Comparison of ENCODE assay signal across 8 cellular contexts in the genomic region with DNA sequence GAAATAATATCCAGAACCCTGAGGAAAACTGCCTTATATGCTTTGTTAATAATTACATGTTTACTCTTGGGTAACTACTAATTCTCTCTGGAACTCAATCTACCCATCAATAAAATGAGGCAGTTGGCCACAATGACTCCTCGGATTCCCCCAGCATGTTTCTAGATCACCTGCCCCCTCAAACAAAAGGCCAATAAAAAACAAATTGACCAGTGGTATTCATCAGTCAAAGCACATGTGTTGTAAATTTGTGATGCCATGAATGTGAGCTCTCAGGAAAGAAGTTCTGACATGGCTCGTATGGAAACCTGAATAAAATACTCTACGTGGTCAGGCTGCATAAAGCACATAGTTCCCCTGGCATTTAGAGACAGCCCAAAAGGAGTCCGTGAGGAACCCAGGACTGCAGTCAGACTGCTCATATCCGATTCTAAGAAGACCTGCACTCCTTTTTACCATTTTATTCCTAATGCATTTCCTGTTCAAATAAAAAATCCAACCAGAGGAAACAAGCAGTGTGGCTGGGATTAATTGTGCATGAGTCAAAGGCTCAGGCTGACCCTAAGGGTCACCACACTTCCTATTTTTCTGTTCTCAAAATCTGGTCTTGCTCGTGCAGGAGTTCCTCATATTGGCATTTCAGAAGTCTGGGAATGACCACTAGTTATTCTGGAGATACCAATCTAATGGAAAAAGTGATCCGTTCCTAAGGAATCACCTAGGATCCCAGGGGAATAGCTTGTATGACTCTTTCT.
DNase-seq lines count a peak whose midpoint lies in the region; ATAC-seq, FAIRE-seq and TF ChIP-seq lines count a peak whose summit lies in the region.
"Not testable (repeated sequence)": the region's sequence is repeated elsewhere in the genome, so short reads cannot be mapped to it uniquely, and the experiment has no call there.

No MANE protein-coding gene starts in this region.

- ATAC-seq in RWPE2 (ENCODE audit: low read depth) (peak; percentile 50), heart left ventricle (peak; percentile 48 to 85 (median 80)), psoas muscle (peak in 3 of 4 donors; percentile 32 to 40 (median 38))

- H3K27me3 ChIP-seq in RWPE2 (ENCODE audit: insufficient read depth, poor library complexity, severe bottlenecking); heart left ventricle; psoas muscle (ENCODE audit: insufficient read depth in 3 of 3, low read length in 2 of 3): not testable (repeated sequence)

- not testable (repeated sequence) for H3K9me3 Mint-ChIP-seq in Calu3 (ENCODE audit: low read depth, unreplicated experiment); dendritic cell treated with granulocyte-macrophage colony-stimulating factor and Interleukin-4, amounts not matched to agents 40 ng/mL and 50 ng/mL, for 4 days

- H3K4me3 ChIP-seq in RWPE2 (ENCODE audit: severe bottlenecking); heart left ventricle; mesodermal cell (ENCODE audit: extremely low read depth, insufficient read depth, low read length, poor library complexity, severe bottlenecking); psoas muscle: not testable (repeated sequence)

- intact Hi-C loops in Calu3 (cut with micrococcal nuclease; ENCODE audit: unreplicated experiment); dendritic cell treated with granulocyte-macrophage colony-stimulating factor and Interleukin-4, amounts not matched to agents 40 ng/mL and 50 ng/mL, for 4 days (cut with micrococcal nuclease); heart left ventricle (cut with DNase I); psoas muscle (cut with DNase I): not testable (repeated sequence)

- TF ChIP-seq CTCF in Calu3 (IDR thresholded peaks at IDR 0.05; ENCODE audit: unreplicated experiment); RWPE2 (IDR thresholded peaks at IDR 0.05; ENCODE audit: poor library complexity, severe bottlenecking); heart left ventricle (IDR thresholded peaks at IDR 0.05); psoas muscle (IDR thresholded peaks at IDR 0.05): not testable (repeated sequence)

- DNase-seq in Calu3; RWPE2 (ENCODE audit: low spot score); heart left ventricle; psoas muscle; urothelium cell line (ENCODE audit: low spot score): not testable (repeated sequence)
- peak; percentile 38 for DNase-seq in HT-29 (ENCODE audit: low spot score)

- peak; percentile 70 for FAIRE-seq in urothelium cell line (lab: Jason Lieb, UNC)

- not testable (repeated sequence) for H3K9me3 ChIP-seq in RWPE2 (ENCODE audit: severe bottlenecking); heart left ventricle; mesodermal cell (ENCODE audit: control insufficient read depth, low read length); psoas muscle

- H3K4me1 ChIP-seq in RWPE2 (ENCODE audit: insufficient read depth, poor library complexity, severe bottlenecking) (peaks cover 33% of the 10 kb centered on the region), heart left ventricle (peaks cover 2 to 35% (median 17%) of the 10 kb centered on the region in 12 donors), mesodermal cell (ENCODE audit: control insufficient read depth, insufficient read depth, low read length, poor library complexity, severe bottlenecking) (peaks cover 12% of the 10 kb centered on the region)
- H3K4me1 ChIP-seq in psoas muscle: not testable (repeated sequence)

- WGBS in heart left ventricle, 4 donors: 51 to 76% (median 64%) methylated on average over 3 to 4 of the region's 7 CpGs
- WGBS in mesodermal cell (ENCODE audit: insufficient coverage in 2 of 2), 2 experiments: 86% methylated on average over 1 of the region's 7 CpGs; no CpG with 5 or more reads in 1 of the 2 experiments
- 55 to 69% (median 63%) methylated on average over 4 of the region's 7 CpGs for WGBS in psoas muscle, 3 donors

- H3K27me3 Mint-ChIP-seq in Calu3 (ENCODE audit: unreplicated experiment); dendritic cell treated with granulocyte-macrophage colony-stimulating factor and Interleukin-4, amounts not matched to agents 40 ng/mL and 50 ng/mL, for 4 days: not testable (repeated sequence)

- H3K27ac ChIP-seq in RWPE2 (ENCODE audit: poor library complexity, severe bottlenecking) (peak overlapping the region; percentile 97), heart left ventricle (peak overlapping the region in 3 of 12 donors; percentile 4 to 17 (median 9)), mesodermal cell (ENCODE audit: low read depth, low read length, severe bottlenecking) (peak overlapping the region; percentile 36)
- not testable (repeated sequence) for H3K27ac ChIP-seq in psoas muscle

- TF ChIP-seq POLR2A in heart left ventricle (IDR thresholded peaks at IDR 0.05): not testable (repeated sequence)

- peaks cover 18% of the 10 kb centered on the region for H3K4me1 Mint-ChIP-seq in Calu3 (ENCODE audit: low read depth, unreplicated experiment)
- peaks cover 54% of the 10 kb centered on the region for H3K4me1 Mint-ChIP-seq in dendritic cell treated with granulocyte-macrophage colony-stimulating factor and Interleukin-4, amounts not matched to agents 40 ng/mL and 50 ng/mL, for 4 days (ENCODE audit: low read depth)

- peak overlapping the region; percentile 100 for H3K4me3 Mint-ChIP-seq in Calu3 (ENCODE audit: low read depth, unreplicated experiment)
- H3K4me3 Mint-ChIP-seq in dendritic cell treated with granulocyte-macrophage colony-stimulating factor and Interleukin-4, amounts not matched to agents 40 ng/mL and 50 ng/mL, for 4 days: peak overlapping the region; percentile 10

- BruUV-seq in Calu3 (replicated peaks; lab: Mats Ljungman, UMichigan): not testable (repeated sequence)

- H3K27ac Mint-ChIP-seq in Calu3 (ENCODE audit: unreplicated experiment): peak overlapping the region; percentile 100
- not testable (repeated sequence) for H3K27ac Mint-ChIP-seq in dendritic cell treated with granulocyte-macrophage colony-stimulating factor and Interleukin-4, amounts not matched to agents 40 ng/mL and 50 ng/mL, for 4 days

- H3K36me3 Mint-ChIP-seq in Calu3 (ENCODE audit: insufficient read depth, unreplicated experiment): peaks cover 40% of the 10 kb centered on the region
- not testable (repeated sequence) for H3K36me3 Mint-ChIP-seq in dendritic cell treated with granulocyte-macrophage colony-stimulating factor and Interleukin-4, amounts not matched to agents 40 ng/mL and 50 ng/mL, for 4 days (ENCODE audit: low read depth)

- CTCF ChIA-PET in Calu3 (lab: Charles Lee): not testable (repeated sequence)

- H3K36me3 ChIP-seq in RWPE2 (ENCODE audit: low read depth); heart left ventricle; psoas muscle (ENCODE audit: insufficient read depth in 1 of 2, low read depth in 1 of 2): not testable (repeated sequence)
- peaks cover 31% of the 10 kb centered on the region for H3K36me3 ChIP-seq in mesodermal cell (ENCODE audit: control insufficient read depth, insufficient read depth, low read length)
